ENCODE assay signal across 24 cellular contexts in the genomic region with DNA sequence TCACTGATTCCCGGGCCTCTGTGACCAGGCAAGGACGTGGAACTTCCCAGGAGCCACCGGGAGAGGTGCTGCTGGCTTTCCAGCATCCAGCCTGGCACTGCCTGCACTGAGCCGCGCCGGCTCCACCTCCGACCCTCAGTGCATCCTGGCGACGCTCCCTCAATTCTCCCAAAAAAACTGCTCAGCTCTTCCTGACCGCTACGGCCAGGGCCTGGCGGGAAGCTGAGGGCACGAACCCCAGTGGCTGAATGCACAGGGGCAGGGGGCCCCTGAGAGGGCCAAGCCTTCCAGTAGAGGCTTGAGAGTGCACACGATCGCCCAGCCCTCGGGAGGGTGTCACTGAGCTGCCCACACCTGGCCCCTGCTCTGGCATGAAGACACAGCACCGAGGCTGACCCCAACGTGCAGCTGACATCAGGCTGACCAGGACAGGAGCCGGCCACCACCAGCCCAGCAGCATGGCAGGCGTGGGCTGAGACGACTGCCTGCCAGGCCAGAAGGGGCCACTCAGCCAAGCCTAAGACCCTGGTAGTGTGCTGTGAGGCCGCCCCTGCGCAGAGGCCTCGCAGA. TPM values are rescaled to one million over a fixed set of nuclear protein-coding genes. Genes with fewer than 3 reads are reported as not detected.
DNase-seq lines count a peak whose midpoint lies in the region; ATAC-seq, FAIRE-seq and TF ChIP-seq lines count a peak whose summit lies in the region.
"Had no signal": no experiment of that assay in that cellular context is flagged by ENCODE, and none has a peak within 500 bp of the region (broad histone marks: within the 10 kb centered on the region; RNA-seq: fewer than 3 reads in every experiment).

No MANE protein-coding gene starts in this region.

- no peak for ATAC-seq in activated CD4-positive, alpha-beta T cell treated with anti-CD3 and anti-CD28 coated beads for 36 hours
- ATAC-seq: stimulated activated naive CD8-positive, alpha-beta T cell treated with anti-CD3 and anti-CD28 coated beads, Interleukin-15, amount 100 ng/mL, for 72 hours had no signal

- POLR2A ChIA-PET in activated CD4-positive, alpha-beta T cell treated with anti-CD3 and anti-CD28 coated beads for 36 hours (lab: Charles Lee): no interaction called here
- POLR2A ChIA-PET in activated CD4-positive, alpha-beta T cell treated with anti-CD3 and anti-CD28 coated beads, Interleukin-2, amount 10 ng/mL, durations not matched to agents 7 days and 5 days (lab: Charles Lee): no interaction called here

- CTCF ChIA-PET in activated CD4-positive, alpha-beta T cell treated with anti-CD3 and anti-CD28 coated beads for 36 hours (lab: Charles Lee): interaction anchor here (1.0 to 1.4 kb wide), 2 partner anchors 25 to 26 kb away, joined by 3 read pairs; no protein-coding TSS in a partner anchor
- CTCF ChIA-PET in activated CD4-positive, alpha-beta T cell treated with anti-CD3 and anti-CD28 coated beads, Interleukin-2, amount 10 ng/mL, durations not matched to agents 7 days and 5 days (lab: Charles Lee): no interaction called here

- TF ChIP-seq CTCF in BE2C (IDR thresholded peaks at IDR 0.05; ENCODE audit: low read depth, low read length): no peak
- TF ChIP-seq CTCF in Peyer's patch (IDR thresholded peaks at IDR 0.05): no peak
- TF ChIP-seq CTCF in neural progenitor cell (IDR thresholded peaks at IDR 0.05): no peak

- H2AFZ ChIP-seq in neural progenitor cell (replicated peaks): no peak overlapping the region

- no peak overlapping the region for H3K9ac ChIP-seq in neural progenitor cell

- DNase-seq in BE2C (peak; percentile 4), Peyer's patch (peak in 2 of 3 donors; percentile 37 to 45), cardiac septum (ENCODE audit: low spot score) (peak; percentile 50), neural progenitor cell (ENCODE audit: low spot score) (no peak), GM19239 (ENCODE audit: insufficient read length, low spot score) (no peak), SJCRH30 (no peak)
- DNase-seq in activated CD4-positive, alpha-beta T cell treated with anti-CD3 and anti-CD28 coated beads for 36 hours: no peak
- DNase-seq in activated CD4-positive, alpha-beta T cell treated with anti-CD3 and anti-CD28 coated beads, Interleukin-2, amount 10 ng/mL, durations not matched to agents 7 days and 5 days: no peak
- DNase-seq: activated CD4-positive, alpha-beta T cell treated with anti-CD3 and anti-CD28 coated beads, Interleukin-2, amount 50 U/mL, for 4 hours; activated T-cell treated with anti-CD3 and anti-CD28 coated beads, Interleukin-2, amount 50 U/mL, for 24 hours; cerebellar nuclear complex; GF-D8; HFFc6; midbrain; MV-4-11; NCI-H2081; NCI-H748 treated with DMSO at 0.1 percent for 48 hours; occipital lobe; stimulated activated CD4-positive, alpha-beta T cell treated with anti-CD3 and anti-CD28 coated beads, Interleukin-12 subunit alpha, Interleukin-12 subunit beta, amount 100 ng/mL, for 4 hours; stimulated activated naive CD8-positive, alpha-beta T cell treated with anti-CD3 and anti-CD28 coated beads, Interleukin-15, amount 100 ng/mL, for 72 hours had no signal

- H3K27me3 ChIP-seq in BE2C (no peaks in the 10 kb centered on the region), Peyer's patch (no peaks in the 10 kb centered on the region), neural progenitor cell (no peaks in the 10 kb centered on the region), SJCRH30 (no peaks in the 10 kb centered on the region)
- H3K27me3 ChIP-seq: vagina had no signal

- H3K9me3 ChIP-seq in BE2C (no peaks in the 10 kb centered on the region), Peyer's patch (no peaks in the 10 kb centered on the region), neural progenitor cell (ENCODE audit: low read depth) (no peaks in the 10 kb centered on the region), SJCRH30 (replicated peaks) (no peaks in the 10 kb centered on the region)
- H3K9me3 ChIP-seq: vagina had no signal

- peaks cover 86% of the 10 kb centered on the region for H3K79me2 ChIP-seq in neural progenitor cell (ENCODE audit: low read depth)

- H3K4me2 ChIP-seq in neural progenitor cell: no peak overlapping the region

- no peak for TF ChIP-seq POLR2A in Peyer's patch (IDR thresholded peaks at IDR 0.05)

- H3K4me1 ChIP-seq in BE2C (0 out of 2 replicates have a peak, but pooled peaks cover 3% of the 10 kb centered on the region), Peyer's patch (peaks cover 19 to 61% (median 40%) of the 10 kb centered on the region in 4 donors), neural progenitor cell (peaks cover 6% of the 10 kb centered on the region), SJCRH30 (peaks cover 2% of the 10 kb centered on the region)

- H3K27ac Mint-ChIP-seq in neural progenitor cell: peak overlapping the region; percentile 74
- H3K27ac Mint-ChIP-seq in activated CD4-positive, alpha-beta T cell treated with anti-CD3 and anti-CD28 coated beads for 36 hours: no peak overlapping the region
- no peak overlapping the region for H3K27ac Mint-ChIP-seq in activated CD4-positive, alpha-beta T cell treated with anti-CD3 and anti-CD28 coated beads, Interleukin-2, amount 10 ng/mL, durations not matched to agents 7 days and 5 days
- H3K27ac Mint-ChIP-seq: HFFc6; T-helper 2 cell treated with Interferon-gamma antibody and Interleukin-4, amounts not matched to agents 5 μg/mL and 100 μg/mL, for 36 hours had no signal

- H3K36me3 ChIP-seq in BE2C (peaks cover 27% of the 10 kb centered on the region), Peyer's patch (peaks cover 0 to 38% (median 0%) of the 10 kb centered on the region in 3 donors), neural progenitor cell (no peaks in the 10 kb centered on the region), SJCRH30 (peaks cover 38% of the 10 kb centered on the region)

- peaks cover 8% of the 10 kb centered on the region for H3K27me3 Mint-ChIP-seq in neural progenitor cell (ENCODE audit: insufficient read depth, low read depth)
- H3K27me3 Mint-ChIP-seq in activated CD4-positive, alpha-beta T cell treated with anti-CD3 and anti-CD28 coated beads for 36 hours: no peaks in the 10 kb centered on the region
- H3K27me3 Mint-ChIP-seq in activated CD4-positive, alpha-beta T cell treated with anti-CD3 and anti-CD28 coated beads, Interleukin-2, amount 10 ng/mL, durations not matched to agents 7 days and 5 days: no peaks in the 10 kb centered on the region
- H3K27me3 Mint-ChIP-seq: activated T-cell treated with anti-CD3 and anti-CD28 coated beads, Interleukin-2, amount 50 U/mL, for 24 hours; IgD-negative memory B cell; stimulated activated naive CD8-positive, alpha-beta T cell treated with anti-CD3 and anti-CD28 coated beads, Interleukin-15, amount 100 ng/mL, for 72 hours had no signal

- H3K27ac ChIP-seq in Peyer's patch (peak overlapping the region in 2 of 4 donors; percentile 33 to 62), neural progenitor cell (no peak overlapping the region), SJCRH30 (no peak overlapping the region)
- H3K27ac ChIP-seq: epithelial cell of prostate, vagina had no signal

- H3K9me3 Mint-ChIP-seq in neural progenitor cell: no peaks in the 10 kb centered on the region
- no peaks in the 10 kb centered on the region for H3K9me3 Mint-ChIP-seq in activated CD4-positive, alpha-beta T cell treated with anti-CD3 and anti-CD28 coated beads for 36 hours (ENCODE audit: low read depth)
- H3K9me3 Mint-ChIP-seq in activated CD4-positive, alpha-beta T cell treated with anti-CD3 and anti-CD28 coated beads, Interleukin-2, amount 10 ng/mL, durations not matched to agents 7 days and 5 days: no peaks in the 10 kb centered on the region
- H3K9me3 Mint-ChIP-seq: activated T-cell treated with anti-CD3 and anti-CD28 coated beads, Interleukin-2, amount 50 U/mL, for 24 hours; HFFc6; IgD-negative memory B cell; stimulated activated naive CD8-positive, alpha-beta T cell treated with anti-CD3 and anti-CD28 coated beads, Interleukin-15, amount 100 ng/mL, for 72 hours; T-helper 2 cell treated with Interferon-gamma antibody and Interleukin-4, amounts not matched to agents 5 μg/mL and 100 μg/mL, for 36 hours had no signal

- H3K4me3 ChIP-seq in BE2C (ENCODE audit: low read depth, low read length) (no peak overlapping the region), Peyer's patch (no peak overlapping the region), neural progenitor cell (no peak overlapping the region), SJCRH30 (no peak overlapping the region)
- H3K4me3 ChIP-seq: vagina had no signal

- peaks cover 25% of the 10 kb centered on the region for H3K36me3 Mint-ChIP-seq in neural progenitor cell
- peaks cover 19% of the 10 kb centered on the region for H3K36me3 Mint-ChIP-seq in activated CD4-positive, alpha-beta T cell treated with anti-CD3 and anti-CD28 coated beads for 36 hours (ENCODE audit: low read depth)
- peaks cover 32% of the 10 kb centered on the region for H3K36me3 Mint-ChIP-seq in activated CD4-positive, alpha-beta T cell treated with anti-CD3 and anti-CD28 coated beads, Interleukin-2, amount 10 ng/mL, durations not matched to agents 7 days and 5 days (ENCODE audit: low read depth)
- H3K36me3 Mint-ChIP-seq: IgD-negative memory B cell had no signal

- intact Hi-C loops in cardiac septum (cut with DNase I): no loop called here
- intact Hi-C loops in activated CD4-positive, alpha-beta T cell treated with anti-CD3 and anti-CD28 coated beads for 36 hours (cut with DNase I, micrococcal nuclease): no loop called here

- H3K4me3 Mint-ChIP-seq in neural progenitor cell: no peak overlapping the region
- no peak overlapping the region for H3K4me3 Mint-ChIP-seq in activated CD4-positive, alpha-beta T cell treated with anti-CD3 and anti-CD28 coated beads for 36 hours
- H3K4me3 Mint-ChIP-seq in activated CD4-positive, alpha-beta T cell treated with anti-CD3 and anti-CD28 coated beads, Interleukin-2, amount 10 ng/mL, durations not matched to agents 7 days and 5 days: no peak overlapping the region
- H3K4me3 Mint-ChIP-seq: activated T-cell treated with anti-CD3 and anti-CD28 coated beads, Interleukin-2, amount 50 U/mL, for 24 hours; HFFc6; stimulated activated naive CD8-positive, alpha-beta T cell treated with anti-CD3 and anti-CD28 coated beads, Interleukin-15, amount 100 ng/mL, for 72 hours; T-helper 2 cell treated with Interferon-gamma antibody and Interleukin-4, amounts not matched to agents 5 μg/mL and 100 μg/mL, for 36 hours had no signal

- H3K4me1 Mint-ChIP-seq in neural progenitor cell: peaks cover 14% of the 10 kb centered on the region
- H3K4me1 Mint-ChIP-seq in activated CD4-positive, alpha-beta T cell treated with anti-CD3 and anti-CD28 coated beads for 36 hours: peaks cover 45% of the 10 kb centered on the region
- H3K4me1 Mint-ChIP-seq in activated CD4-positive, alpha-beta T cell treated with anti-CD3 and anti-CD28 coated beads, Interleukin-2, amount 10 ng/mL, durations not matched to agents 7 days and 5 days: peaks cover 35% of the 10 kb centered on the region

- peaks cover 80% of the 10 kb centered on the region for H4K20me1 ChIP-seq in neural progenitor cell (ENCODE audit: low read depth)

- FAIRE-seq in GM19239 (lab: Jason Lieb, UNC): no peak

- no peaks in the 10 kb centered on the region for H3F3A ChIP-seq in neural progenitor cell (ENCODE audit: low read depth)

RNA-seq across cellular contexts. Expression of gene CTBP1, which starts 6.9 kb away (rescaled TPM):
- 352 TPM for polyA plus RNA-seq in BE2C (2012; ENCODE audit: insufficient read depth, insufficient read length, low read depth)
- total RNA-seq in Peyer's patch (100 to 1,000 TPM; 245 to 371 (median 288) TPM), cardiac septum (129 TPM), neural progenitor cell (ENCODE audit: low replicate concordance) (171 and 243 TPM in 2 replicates)
- total RNA-seq in activated CD4-positive, alpha-beta T cell treated with anti-CD3 and anti-CD28 coated beads for 36 hours: 100 to 1,000 TPM; 152 to 177 TPM
- total RNA-seq in activated CD4-positive, alpha-beta T cell treated with anti-CD3 and anti-CD28 coated beads, Interleukin-2, amount 10 ng/mL, durations not matched to agents 7 days and 5 days: 100 to 1,000 TPM; 223 to 242 TPM
- total RNA-seq in SJCRH30 (2014; rRNA removed; shearing (Covaris generic)): 141 and 143 TPM in 2 replicates

RNA-seq across cellular contexts. Expression of gene MAEA, which starts 47.7 kb away (rescaled TPM):
- 247 TPM for polyA plus RNA-seq in BE2C (2012; ENCODE audit: insufficient read depth, insufficient read length, low read depth)
- total RNA-seq in Peyer's patch: 100 to 1,000 TPM; 112 to 200 (median 143) TPM
- total RNA-seq in cardiac septum: 55.2 TPM
- 38.2 and 68.6 TPM in 2 replicates for total RNA-seq in neural progenitor cell (ENCODE audit: low replicate concordance)
- 10 to 100 TPM; 38.9 to 40.4 TPM for total RNA-seq in activated CD4-positive, alpha-beta T cell treated with anti-CD3 and anti-CD28 coated beads for 36 hours
- 10 to 100 TPM; 63.8 to 69.0 TPM for total RNA-seq in activated CD4-positive, alpha-beta T cell treated with anti-CD3 and anti-CD28 coated beads, Interleukin-2, amount 10 ng/mL, durations not matched to agents 7 days and 5 days
- total RNA-seq in SJCRH30 (2014; rRNA removed; shearing (Covaris generic)): 54.1 and 55.3 TPM in 2 replicates

Comparison
In these comparisons a context has a peak if more than half of its experiments do, and no peak if none do; other contexts are left out.
1. DNase-seq: peak in BE2C (single experiment), Peyer's patch (2 of 3) and cardiac septum (single experiment); none in neural progenitor cell (single experiment), GM19239 (single experiment), activated CD4-positive, alpha-beta T cell treated with anti-CD3 and anti-CD28 coated beads for 36 hours (single experiment), activated CD4-positive, alpha-beta T cell treated with anti-CD3 and anti-CD28 coated beads, Interleukin-2, amount 10 ng/mL, durations not matched to agents 7 days and 5 days (single experiment) and SJCRH30 (0 of 2).